1 cellular context compared by ENCODE assay signal in genomic region chr1:199959033-199959774, GRCh38.
TF ChIP-seq lines count a peak whose summit lies in the region.

No MANE protein-coding gene starts in this region.

TF ChIP-seq in K562, 482 proteins besides CTCF, POLR2A, EP300 and RAD21 (continued from another document and continues in another):
- TF ChIP-seq UBTF (IDR thresholded peaks at IDR 0.05; ENCODE audit: borderline replicate concordance in 1 of 2, low read depth in 2 of 2, low read length in 2 of 2) (0 out of 4 replicates have a peak, but pooled peaks of 1 of the 2 experiments have one; percentile 49), ZFP1 (CRISPR knock-in tag; IDR thresholded peaks at IDR 0.05) (no peak), LEF1 (IDR thresholded peaks at IDR 0.05) (no peak), CBFA2T2 (conservative IDR thresholded peaks at IDR 0.05) (no peak), ZNF217 (CRISPR knock-in tag; IDR thresholded peaks at IDR 0.05) (no peak), DEAF1 (CRISPR knock-in tag; IDR thresholded peaks at IDR 0.05) (no peak), ZC3H8 (IDR thresholded peaks at IDR 0.05) (no peak), HMGXB4 (CRISPR knock-in tag; IDR thresholded peaks at IDR 0.05) (no peak), MLX (CRISPR knock-in tag; conservative IDR thresholded peaks at IDR 0.05) (no peak), PTRF (tag; IDR thresholded peaks at IDR 0.05) (no peak), HSF4 (CRISPR knock-in tag; IDR thresholded peaks at IDR 0.05; ENCODE audit: borderline replicate concordance) (no peak), ZNF561 (CRISPR knock-in tag; conservative IDR thresholded peaks at IDR 0.05) (no peak), ARNT (IDR thresholded peaks at IDR 0.05) (no peak), EGR1 (conservative IDR thresholded peaks at IDR 0.05) (peak; percentile 53), ZNF780A (CRISPR knock-in tag; IDR thresholded peaks at IDR 0.05) (no peak), ZNF384 (IDR thresholded peaks at IDR 0.05; ENCODE audit: low read depth, low read length) (no peak), TFAP4 (CRISPR knock-in tag; IDR thresholded peaks at IDR 0.05; ENCODE audit: borderline replicate concordance) (no peak), HMG20B (CRISPR knock-in tag; IDR thresholded peaks at IDR 0.05) (no peak), HMBOX1 (IDR thresholded peaks at IDR 0.05) (0 out of 2 replicates have a peak, but pooled peaks have one; percentile 37), ZNF282 (CRISPR knock-in tag; IDR thresholded peaks at IDR 0.05) (no peak), CTCFL (IDR thresholded peaks at IDR 0.05; ENCODE audit: borderline replicate concordance, insufficient read depth, low read depth, low read length, poor library complexity, severe bottlenecking) (no peak), HNRNPL (IDR thresholded peaks at IDR 0.05; ENCODE audit: low read depth, low read length) (no peak), CHD4 (IDR thresholded peaks at IDR 0.05; ENCODE audit: insufficient read depth, insufficient replicate concordance, low read depth, low read length, poor library complexity, severe bottlenecking) (no peak), HOXB6 (CRISPR knock-in tag; IDR thresholded peaks at IDR 0.05; ENCODE audit: borderline replicate concordance) (no peak), HNRNPUL1 (IDR thresholded peaks at IDR 0.05; ENCODE audit: low read length) (no peak), ESRRA (IDR thresholded peaks at IDR 0.05; ENCODE audit: borderline replicate concordance, low read depth) (no peak), ZKSCAN1 (IDR thresholded peaks at IDR 0.05; ENCODE audit: low read depth, low read length) (no peak), POLR3G (IDR thresholded peaks at IDR 0.05; ENCODE audit: extremely low read depth, insufficient read length, insufficient replicate concordance) (no peak), CREB5 (CRISPR knock-in tag; IDR thresholded peaks at IDR 0.05) (no peak), STAT5A (IDR thresholded peaks at IDR 0.05; ENCODE audit: borderline replicate concordance, low read length) (no peak), KLF6 (CRISPR knock-in tag; IDR thresholded peaks at IDR 0.05; ENCODE audit: borderline replicate concordance) (no peak), KAT2B (IDR thresholded peaks at IDR 0.05; ENCODE audit: low read depth, low read length) (no peak), NBN (IDR thresholded peaks at IDR 0.05; ENCODE audit: low read depth) (no peak), CCNT2 (IDR thresholded peaks at IDR 0.05; ENCODE audit: borderline replicate concordance, extremely low read depth, insufficient read length, low read depth, low read length) (no peak), CEBPG (CRISPR knock-in tag; IDR thresholded peaks at IDR 0.05) (no peak), CEBPG (tag; conservative IDR thresholded peaks at IDR 0.05 in 1 of 2, IDR thresholded peaks at IDR 0.05 in 1 of 2) (peak; percentile 30 to 71; a peak in 3 of 4 replicates), PPARD (CRISPR knock-in tag; IDR thresholded peaks at IDR 0.05) (no peak), CEBPB (tag; IDR thresholded peaks at IDR 0.05) (peak; percentile 62), HEY1 (CRISPR knock-in tag; IDR thresholded peaks at IDR 0.05; ENCODE audit: borderline replicate concordance) (no peak), FOXP4 (CRISPR knock-in tag; IDR thresholded peaks at IDR 0.05; ENCODE audit: borderline replicate concordance) (no peak), U2AF1 (optimal IDR thresholded peaks at IDR 0.05; ENCODE audit: low read depth, low read length) (no peak), GABPB1 (CRISPR knock-in tag; IDR thresholded peaks at IDR 0.05) (no peak), ZBTB8A (IDR thresholded peaks at IDR 0.05; ENCODE audit: partially characterized antibody) (no peak), POLR2B (IDR thresholded peaks at IDR 0.05; ENCODE audit: low read depth, partially characterized antibody) (no peak), MEF2D (tag; conservative IDR thresholded peaks at IDR 0.05; ENCODE audit: low read depth) (no peak), MNT (conservative IDR thresholded peaks at IDR 0.05) (no peak), TBP (optimal IDR thresholded peaks at IDR 0.05; ENCODE audit: low read depth, low read length) (no peak), SMAD1 (IDR thresholded peaks at IDR 0.05; ENCODE audit: low read depth, low read length, partially characterized antibody) (no peak), ZNF212 (CRISPR knock-in tag; IDR thresholded peaks at IDR 0.05) (no peak), E2F1 (CRISPR knock-in tag; IDR thresholded peaks at IDR 0.05) (peak; percentile 54; the same call in 1 of the 2 replicates), TAF9B (IDR thresholded peaks at IDR 0.05; ENCODE audit: partially characterized antibody) (no peak)
